In genomic region chr12:61072717-61073116, GRCh38 we compare ENCODE assay signal across 10 cellular contexts.
"Had no signal": no experiment of that assay in that cellular context is flagged by ENCODE, and none has a peak within 500 bp of the region (broad histone marks: within the 10 kb centered on the region; RNA-seq: fewer than 3 reads in every experiment).

No MANE protein-coding gene starts in this region.

- H3K36me3 ChIP-seq: HAP-1 had no signal

- H3K9me3 ChIP-seq: HAP-1 had no signal

- FAIRE-seq: HepG2, K562 had no signal

- ATAC-seq: HepG2, K562 had no signal

- H3K27ac ChIP-seq: GM23248, HL-60 had no signal

- H3K4me1 ChIP-seq: HAP-1 had no signal

- DNase-seq: GM23248, GOT3, H7, HFFc6, IMR-90, KG1 had no signal

- H3K4me3 ChIP-seq: GM23248, HAP-1, K562 had no signal
